Comparison of ENCODE assay signal across 20 cellular contexts in genomic region chr1:200985481-200985880, GRCh38. TPM values are rescaled to one million over a fixed set of nuclear protein-coding genes. Genes with fewer than 3 reads are reported as not detected.
DNase-seq lines count a peak whose midpoint lies in the region; ATAC-seq and TF ChIP-seq lines count a peak whose summit lies in the region.
"Had no signal": no experiment of that assay in that cellular context is flagged by ENCODE, and none has a peak within 500 bp of the region (broad histone marks: within the 10 kb centered on the region; RNA-seq: fewer than 3 reads in every experiment).

No MANE protein-coding gene starts in this region.

- no peak for TF ChIP-seq CTCF in activated CD8-positive, alpha-beta T cell treated with anti-CD3 and anti-CD28 coated beads for 36 hours (IDR thresholded peaks at IDR 0.05)
- no peak for TF ChIP-seq CTCF in suprapubic skin (IDR thresholded peaks at IDR 0.05)

- POLR2A ChIA-PET in activated CD8-positive, alpha-beta T cell treated with anti-CD3 and anti-CD28 coated beads for 36 hours (lab: Charles Lee) = no interaction called here
- POLR2A ChIA-PET in activated CD8-positive, alpha-beta T cell treated with anti-CD3 and anti-CD28 coated beads, Interleukin-2, amount 10 ng/mL, durations not matched to agents 7 days and 5 days (lab: Charles Lee) = interaction anchor here (1.1 to 1.3 kb wide), 2 partner anchors 10 to 56 kb away, joined by 3 to 4 read pairs; no protein-coding TSS in a partner anchor

- H3K4me3 Mint-ChIP-seq in activated CD8-positive, alpha-beta T cell treated with anti-CD3 and anti-CD28 coated beads for 36 hours = no peak overlapping the region
- H3K4me3 Mint-ChIP-seq in activated CD8-positive, alpha-beta T cell treated with anti-CD3 and anti-CD28 coated beads, Interleukin-2, amount 10 ng/mL, durations not matched to agents 7 days and 5 days = no peak overlapping the region
- no peak overlapping the region for H3K4me3 Mint-ChIP-seq in activated naive CD8-positive, alpha-beta T cell treated with anti-CD3 and anti-CD28 coated beads, Interleukin-2, amount 50 U/mL, for 24 hours
- no peak overlapping the region for H3K4me3 Mint-ChIP-seq in activated naive CD8-positive, alpha-beta T cell treated with anti-CD3 and anti-CD28 coated beads for 36 hours
- H3K4me3 Mint-ChIP-seq in T-helper 17 cell = no peak overlapping the region
- H3K4me3 Mint-ChIP-seq: B cell; CD4-positive, alpha-beta T cell; GM23338; H9 had no signal

- no peak overlapping the region for H3K27ac ChIP-seq in suprapubic skin
- H3K27ac ChIP-seq: 22Rv1, BLaER1, C4-2B had no signal

- DNase-seq in activated CD8-positive, alpha-beta T cell treated with anti-CD3 and anti-CD28 coated beads for 36 hours = no peak
- DNase-seq in activated CD8-positive, alpha-beta T cell treated with anti-CD3 and anti-CD28 coated beads, Interleukin-2, amount 10 ng/mL, durations not matched to agents 7 days and 5 days = no peak
- DNase-seq in activated naive CD8-positive, alpha-beta T cell treated with anti-CD3 and anti-CD28 coated beads, Interleukin-2, amount 50 U/mL, for 24 hours = no peak
- DNase-seq in activated naive CD8-positive, alpha-beta T cell treated with anti-CD3 and anti-CD28 coated beads for 36 hours = no peak
- DNase-seq in T-helper 17 cell (no peak), suprapubic skin (ENCODE audit: low spot score in 2 of 2) (no peak)
- DNase-seq: Calu3; CD4-positive, alpha-beta T cell; COR-L47; DMS53; DMS79 treated with DMSO at 0.1 percent for 48 hours; GF-D8; H9 had no signal

- no peak for TF ChIP-seq POLR2A in suprapubic skin (IDR thresholded peaks at IDR 0.05)

- no peaks in the 10 kb centered on the region for H3K27me3 ChIP-seq in suprapubic skin
- H3K27me3 ChIP-seq: BLaER1 had no signal

- no peaks in the 10 kb centered on the region for H3K9me3 Mint-ChIP-seq in activated CD8-positive, alpha-beta T cell treated with anti-CD3 and anti-CD28 coated beads for 36 hours
- no peaks in the 10 kb centered on the region for H3K9me3 Mint-ChIP-seq in activated CD8-positive, alpha-beta T cell treated with anti-CD3 and anti-CD28 coated beads, Interleukin-2, amount 10 ng/mL, durations not matched to agents 7 days and 5 days (ENCODE audit: insufficient read depth)
- no peaks in the 10 kb centered on the region for H3K9me3 Mint-ChIP-seq in activated naive CD8-positive, alpha-beta T cell treated with anti-CD3 and anti-CD28 coated beads, Interleukin-2, amount 50 U/mL, for 24 hours
- H3K9me3 Mint-ChIP-seq in activated naive CD8-positive, alpha-beta T cell treated with anti-CD3 and anti-CD28 coated beads for 36 hours = no peaks in the 10 kb centered on the region
- H3K9me3 Mint-ChIP-seq: CD4-positive, alpha-beta T cell had no signal

- H3K36me3 ChIP-seq in suprapubic skin = peaks cover 9% of the 10 kb centered on the region

- intact Hi-C loops in activated CD8-positive, alpha-beta T cell treated with anti-CD3 and anti-CD28 coated beads for 36 hours (cut with micrococcal nuclease) = no loop called here

- TF ChIP-seq EP300 in suprapubic skin (IDR thresholded peaks at IDR 0.05) = no peak

- 100% methylated on average over 1 of the region's 1 CpG for WGBS in suprapubic skin

- H3K36me3 Mint-ChIP-seq in activated CD8-positive, alpha-beta T cell treated with anti-CD3 and anti-CD28 coated beads for 36 hours (ENCODE audit: low read depth) = peaks cover 68% of the 10 kb centered on the region
- peaks cover 76% of the 10 kb centered on the region for H3K36me3 Mint-ChIP-seq in activated CD8-positive, alpha-beta T cell treated with anti-CD3 and anti-CD28 coated beads, Interleukin-2, amount 10 ng/mL, durations not matched to agents 7 days and 5 days (ENCODE audit: low read depth)
- peaks cover 36% of the 10 kb centered on the region for H3K36me3 Mint-ChIP-seq in activated naive CD8-positive, alpha-beta T cell treated with anti-CD3 and anti-CD28 coated beads, Interleukin-2, amount 50 U/mL, for 24 hours (ENCODE audit: low read depth)
- H3K36me3 Mint-ChIP-seq in activated naive CD8-positive, alpha-beta T cell treated with anti-CD3 and anti-CD28 coated beads for 36 hours = peaks cover 35% of the 10 kb centered on the region
- H3K36me3 Mint-ChIP-seq in T-helper 17 cell (ENCODE audit: low read depth) = peaks cover 9% of the 10 kb centered on the region

- no peak for ATAC-seq in activated CD8-positive, alpha-beta T cell treated with anti-CD3 and anti-CD28 coated beads for 36 hours
- no peak for ATAC-seq in activated CD8-positive, alpha-beta T cell treated with anti-CD3 and anti-CD28 coated beads, Interleukin-2, amount 10 ng/mL, durations not matched to agents 7 days and 5 days
- no peak for ATAC-seq in activated naive CD8-positive, alpha-beta T cell treated with anti-CD3 and anti-CD28 coated beads, Interleukin-2, amount 50 U/mL, for 24 hours
- ATAC-seq in T-helper 17 cell (no peak), HG02798 (IDR thresholded peaks at IDR 0.05; ENCODE audit: poor library complexity, unreplicated experiment) (no peak)
- ATAC-seq: GM23338, HCT116 had no signal

- H3K27ac Mint-ChIP-seq in activated CD8-positive, alpha-beta T cell treated with anti-CD3 and anti-CD28 coated beads for 36 hours = peak overlapping the region; percentile 30
- H3K27ac Mint-ChIP-seq in activated CD8-positive, alpha-beta T cell treated with anti-CD3 and anti-CD28 coated beads, Interleukin-2, amount 10 ng/mL, durations not matched to agents 7 days and 5 days = no peak overlapping the region
- peak overlapping the region; percentile 31 for H3K27ac Mint-ChIP-seq in activated naive CD8-positive, alpha-beta T cell treated with anti-CD3 and anti-CD28 coated beads, Interleukin-2, amount 50 U/mL, for 24 hours
- H3K27ac Mint-ChIP-seq in activated naive CD8-positive, alpha-beta T cell treated with anti-CD3 and anti-CD28 coated beads for 36 hours = no peak overlapping the region
- peak overlapping the region; percentile 59 for H3K27ac Mint-ChIP-seq in T-helper 17 cell
- H3K27ac Mint-ChIP-seq: B cell, GM23338, H9 had no signal

- H3K27me3 Mint-ChIP-seq in activated CD8-positive, alpha-beta T cell treated with anti-CD3 and anti-CD28 coated beads for 36 hours = no peaks in the 10 kb centered on the region
- no peaks in the 10 kb centered on the region for H3K27me3 Mint-ChIP-seq in activated CD8-positive, alpha-beta T cell treated with anti-CD3 and anti-CD28 coated beads, Interleukin-2, amount 10 ng/mL, durations not matched to agents 7 days and 5 days (ENCODE audit: low read depth)
- H3K27me3 Mint-ChIP-seq in activated naive CD8-positive, alpha-beta T cell treated with anti-CD3 and anti-CD28 coated beads, Interleukin-2, amount 50 U/mL, for 24 hours = no peaks in the 10 kb centered on the region
- no peaks in the 10 kb centered on the region for H3K27me3 Mint-ChIP-seq in activated naive CD8-positive, alpha-beta T cell treated with anti-CD3 and anti-CD28 coated beads for 36 hours
- H3K27me3 Mint-ChIP-seq in T-helper 17 cell = no peaks in the 10 kb centered on the region
- H3K27me3 Mint-ChIP-seq: B cell; CD4-positive, alpha-beta T cell had no signal

- H3K9me3 ChIP-seq in T-helper 17 cell (ENCODE audit: control insufficient read depth, low read length, poor library complexity, severe bottlenecking) (no peaks in the 10 kb centered on the region), suprapubic skin (no peaks in the 10 kb centered on the region)

- CTCF ChIA-PET in activated CD8-positive, alpha-beta T cell treated with anti-CD3 and anti-CD28 coated beads for 36 hours (lab: Charles Lee) = interaction anchor here (1.2 to 2.1 kb wide), 2 partner anchors 14 to 41 kb away, joined by 3 to 9 read pairs; no protein-coding TSS in a partner anchor
- CTCF ChIA-PET in activated CD8-positive, alpha-beta T cell treated with anti-CD3 and anti-CD28 coated beads, Interleukin-2, amount 10 ng/mL, durations not matched to agents 7 days and 5 days (lab: Charles Lee) = interaction anchor here (1.3 kb wide), 1 partner anchor 14 kb away, joined by 5 read pairs; no protein-coding TSS in a partner anchor

- no peaks in the 10 kb centered on the region for H3K4me1 Mint-ChIP-seq in activated CD8-positive, alpha-beta T cell treated with anti-CD3 and anti-CD28 coated beads for 36 hours (ENCODE audit: low read depth)
- no peaks in the 10 kb centered on the region for H3K4me1 Mint-ChIP-seq in activated CD8-positive, alpha-beta T cell treated with anti-CD3 and anti-CD28 coated beads, Interleukin-2, amount 10 ng/mL, durations not matched to agents 7 days and 5 days (ENCODE audit: low read depth)
- no peaks in the 10 kb centered on the region for H3K4me1 Mint-ChIP-seq in activated naive CD8-positive, alpha-beta T cell treated with anti-CD3 and anti-CD28 coated beads, Interleukin-2, amount 50 U/mL, for 24 hours
- H3K4me1 Mint-ChIP-seq in activated naive CD8-positive, alpha-beta T cell treated with anti-CD3 and anti-CD28 coated beads for 36 hours = no peaks in the 10 kb centered on the region
- H3K4me1 Mint-ChIP-seq in T-helper 17 cell = peaks cover 5% of the 10 kb centered on the region
- H3K4me1 Mint-ChIP-seq: B cell, GM23338, H9 had no signal

- no peak overlapping the region for H3K4me3 ChIP-seq in suprapubic skin
- H3K4me3 ChIP-seq: BLaER1, GM23338 had no signal

- no peaks in the 10 kb centered on the region for H3K4me1 ChIP-seq in suprapubic skin

RNA-seq across cellular contexts. Expression of gene KIF21B, which starts 38.0 kb away (rescaled TPM):
- 10 to 100 TPM; 93.5 to 94.0 TPM for total RNA-seq in activated CD8-positive, alpha-beta T cell treated with anti-CD3 and anti-CD28 coated beads for 36 hours
- total RNA-seq in activated CD8-positive, alpha-beta T cell treated with anti-CD3 and anti-CD28 coated beads, Interleukin-2, amount 10 ng/mL, durations not matched to agents 7 days and 5 days = 100 to 1,000 TPM; 158 to 162 TPM
- total RNA-seq in activated naive CD8-positive, alpha-beta T cell treated with anti-CD3 and anti-CD28 coated beads for 36 hours = 10 to 100 TPM; 55.7 to 56.2 TPM
- total RNA-seq in T-helper 17 cell = 10 to 100 TPM; 78.4 to 87.7 TPM
- 1 to 10 TPM in 3 of 4 donors, under 1 TPM in 1; 0.65 to 2.3 (median 1.1) TPM for total RNA-seq in suprapubic skin

Comparison
In these comparisons a context has a peak if more than half of its experiments do, and no peak if none do; other contexts are left out.
1. H3K27ac Mint-ChIP-seq: peak in activated CD8-positive, alpha-beta T cell treated with anti-CD3 and anti-CD28 coated beads for 36 hours (single experiment), activated naive CD8-positive, alpha-beta T cell treated with anti-CD3 and anti-CD28 coated beads, Interleukin-2, amount 50 U/mL, for 24 hours (single experiment) and T-helper 17 cell (single experiment); none in activated CD8-positive, alpha-beta T cell treated with anti-CD3 and anti-CD28 coated beads, Interleukin-2, amount 10 ng/mL, durations not matched to agents 7 days and 5 days (single experiment) and activated naive CD8-positive, alpha-beta T cell treated with anti-CD3 and anti-CD28 coated beads for 36 hours (single experiment).
2. RNA of gene KIF21B, which starts 38.0 kb away (total RNA-seq): 158 to 162 TPM in activated CD8-positive, alpha-beta T cell treated with anti-CD3 and anti-CD28 coated beads, Interleukin-2, amount 10 ng/mL, durations not matched to agents 7 days and 5 days, 93.5 to 94.0 TPM in activated CD8-positive, alpha-beta T cell treated with anti-CD3 and anti-CD28 coated beads for 36 hours, 78.4 to 87.7 TPM in T-helper 17 cell and 55.7 to 56.2 TPM in activated naive CD8-positive, alpha-beta T cell treated with anti-CD3 and anti-CD28 coated beads for 36 hours; 0.65 to 2.3 TPM in suprapubic skin; every median in the first group is over 10 times any median in the second.